ENCODE assay signal across 15 cellular contexts in the genomic region with DNA sequence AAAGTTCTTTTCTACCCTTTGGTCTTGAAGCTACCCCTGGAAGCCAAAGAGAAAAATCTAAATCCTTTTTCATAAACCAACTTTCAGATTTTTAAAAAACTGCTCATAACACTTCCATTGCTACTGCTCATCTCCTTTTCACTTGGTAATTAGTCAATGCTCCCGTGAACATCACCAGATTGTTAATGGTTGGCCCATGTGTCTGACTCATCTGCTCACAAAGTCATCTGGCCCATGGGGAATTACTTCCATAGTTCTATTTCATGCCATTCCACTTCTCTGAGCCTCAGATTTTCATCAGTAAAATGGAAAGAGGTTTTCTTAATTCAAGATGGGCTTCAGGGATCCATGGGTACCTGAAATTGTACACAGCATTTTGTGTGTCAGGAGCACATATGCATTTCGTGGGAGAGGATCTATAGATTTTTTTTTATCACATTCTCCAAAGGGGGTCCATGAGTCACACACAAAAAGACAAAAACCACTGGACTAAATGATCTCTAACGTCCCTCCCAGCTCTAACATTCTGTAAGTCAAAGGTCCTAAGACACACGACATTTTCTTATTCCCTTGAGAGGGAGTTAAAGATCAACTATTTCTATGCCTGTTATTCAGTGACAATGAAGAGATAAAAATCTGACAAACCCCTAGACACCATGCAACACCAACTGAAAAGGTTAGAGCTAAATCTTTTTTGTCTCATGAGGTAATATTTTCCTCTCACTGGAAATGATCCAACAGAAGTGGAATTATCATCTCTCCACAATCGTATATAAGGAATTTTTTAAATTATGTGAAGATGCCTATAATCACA.
A peak's percentile ranks its signal among the peaks of the same experiment; 100 is the strongest.
DNase-seq lines count a peak whose midpoint lies in the region; ATAC-seq and TF ChIP-seq lines count a peak whose summit lies in the region.
"Had no signal": no experiment of that assay in that cellular context is flagged by ENCODE, and none has a peak within 500 bp of the region (broad histone marks: within the 10 kb centered on the region; RNA-seq: fewer than 3 reads in every experiment).

No MANE protein-coding gene starts in this region.

- peak; percentile 58 for DNase-seq in GM03348 (ENCODE audit: low spot score)
- peak; percentile 63 for DNase-seq in fibroblast of peridontal ligament (ENCODE audit: extremely low read depth)
- DNase-seq in skeletal muscle cell (ENCODE audit: low read depth) = peak; percentile 47
- no peak for DNase-seq in left lobe of liver (ENCODE audit: low spot score)
- DNase-seq: activated CD4-positive, alpha-beta T cell treated with anti-CD3 and anti-CD28 coated beads, Interleukin-2, amount 50 U/mL, for 1 hour; activated T-cell treated with anti-CD3 and anti-CD28 coated beads, Interleukin-2, amount 50 U/mL, for 72 hours; COR-L47; effector CD8-positive, alpha-beta T cell; NCI-H1048; NCI-H524 treated with DMSO at 0.1 percent for 48 hours; testis had no signal

- no peaks in the 10 kb centered on the region for H4K20me1 ChIP-seq in OCI-LY3 (ENCODE audit: insufficient read depth, low read length)

- no peak for ATAC-seq in GM21529 (IDR thresholded peaks at IDR 0.05; ENCODE audit: unreplicated experiment)
- no peak for ATAC-seq in left lobe of liver
- no peak for ATAC-seq in HG02938 (IDR thresholded peaks at IDR 0.05; ENCODE audit: unreplicated experiment)
- ATAC-seq: activated T-cell treated with anti-CD3 and anti-CD28 coated beads, Interleukin-2, amount 50 U/mL, for 72 hours had no signal

- no peak overlapping the region for H3K27ac ChIP-seq in OCI-LY3 (ENCODE audit: low read length)
- H3K27ac ChIP-seq: neutrophil, testis had no signal

- H3K36me3 ChIP-seq in OCI-LY3 (replicated peaks; ENCODE audit: low read depth, low read length) = peaks cover 18% of the 10 kb centered on the region
- H3K36me3 ChIP-seq: neutrophil had no signal

- TF ChIP-seq CTCF in OCI-LY3 (IDR thresholded peaks at IDR 0.05; ENCODE audit: low read depth, low read length) = no peak

- no peaks in the 10 kb centered on the region for H3K27me3 ChIP-seq in OCI-LY3 (ENCODE audit: low read depth, low read length)
- H3K27me3 ChIP-seq: neutrophil, testis had no signal

- no peak overlapping the region for H3K4me3 ChIP-seq in OCI-LY3 (ENCODE audit: low read length)
- H3K4me3 ChIP-seq in skeletal muscle cell (ENCODE audit: low read depth, low read length) = no peak overlapping the region
- H3K4me3 ChIP-seq: testis had no signal

- H3K9me3 ChIP-seq in OCI-LY3 (ENCODE audit: insufficient read depth, low read length) = no peaks in the 10 kb centered on the region
- H3K9me3 ChIP-seq: neutrophil, testis had no signal

- peaks cover 25% of the 10 kb centered on the region for H3K4me1 ChIP-seq in OCI-LY3 (ENCODE audit: low read length)
- H3K4me1 ChIP-seq: testis had no signal

- H2AFZ ChIP-seq in OCI-LY3 (ENCODE audit: low read depth, low read length) = no peak overlapping the region

- H3K4me2 ChIP-seq in OCI-LY3 (ENCODE audit: low read length) = peak overlapping the region; percentile 12; the same call in 1 of the 2 replicates

- H3K9ac ChIP-seq in OCI-LY3 (ENCODE audit: low read length) = no peak overlapping the region

- no peaks in the 10 kb centered on the region for H3K79me2 ChIP-seq in OCI-LY3 (ENCODE audit: low read length)
